1 cellular context compared by ENCODE assay signal in the genomic region with DNA sequence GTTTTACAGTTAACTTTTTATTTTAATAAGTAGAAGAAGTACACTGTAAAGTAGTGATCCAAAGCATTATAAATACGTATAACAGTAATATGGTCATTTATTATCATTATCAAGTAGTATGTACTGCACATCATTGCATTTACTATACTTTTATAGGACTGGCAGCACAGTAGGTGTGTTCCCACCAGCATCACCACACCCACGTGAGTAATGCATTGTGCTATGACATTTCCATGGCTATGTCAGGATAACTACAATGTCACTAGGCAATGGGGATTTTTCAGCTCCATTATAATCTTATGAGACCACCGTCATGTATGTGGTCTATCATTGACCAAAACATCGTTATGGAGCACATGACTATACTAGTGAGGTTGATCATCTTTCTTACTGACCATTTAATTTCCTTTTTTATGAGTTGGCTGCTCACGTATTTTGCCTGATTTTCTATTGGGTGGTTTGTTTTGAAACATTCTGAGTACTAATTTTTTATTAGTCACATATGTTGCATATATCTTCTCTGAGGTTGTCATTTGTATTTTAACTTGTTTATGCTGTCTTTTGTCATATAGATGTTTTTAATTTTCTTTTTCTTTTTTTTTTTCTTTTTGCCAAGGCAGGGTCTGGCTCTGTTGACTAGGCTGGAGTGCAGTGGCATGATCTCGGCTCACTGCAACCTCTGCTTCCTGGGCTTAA.
TF ChIP-seq lines count a peak whose summit lies in the region.

No MANE protein-coding gene starts in this region.

TF ChIP-seq in HCT116, 20 proteins besides CTCF, POLR2A, EP300 and RAD21 (continued from another document):
- no peak for TF ChIP-seq ZBTB33 (IDR thresholded peaks at IDR 0.05; ENCODE audit: extremely low read depth, insufficient replicate concordance, low read length)
- TF ChIP-seq, protein P1, sequence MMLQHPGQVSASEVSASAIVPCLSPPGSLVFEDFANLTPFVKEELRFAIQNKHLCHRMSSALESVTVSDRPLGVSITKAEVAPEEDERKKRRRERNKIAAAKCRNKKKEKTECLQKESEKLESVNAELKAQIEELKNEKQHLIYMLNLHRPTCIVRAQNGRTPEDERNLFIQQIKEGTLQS (IDR thresholded peaks at IDR 0.05): no peak
- no peak for TF ChIP-seq EZH2phosphoT487 (IDR thresholded peaks at IDR 0.05; ENCODE audit: borderline replicate concordance)
- no peak for TF ChIP-seq CBX3 (IDR thresholded peaks at IDR 0.05; ENCODE audit: low read depth)
- no peak for TF ChIP-seq SRF (IDR thresholded peaks at IDR 0.05; ENCODE audit: low read depth)
- TF ChIP-seq, protein P2, sequence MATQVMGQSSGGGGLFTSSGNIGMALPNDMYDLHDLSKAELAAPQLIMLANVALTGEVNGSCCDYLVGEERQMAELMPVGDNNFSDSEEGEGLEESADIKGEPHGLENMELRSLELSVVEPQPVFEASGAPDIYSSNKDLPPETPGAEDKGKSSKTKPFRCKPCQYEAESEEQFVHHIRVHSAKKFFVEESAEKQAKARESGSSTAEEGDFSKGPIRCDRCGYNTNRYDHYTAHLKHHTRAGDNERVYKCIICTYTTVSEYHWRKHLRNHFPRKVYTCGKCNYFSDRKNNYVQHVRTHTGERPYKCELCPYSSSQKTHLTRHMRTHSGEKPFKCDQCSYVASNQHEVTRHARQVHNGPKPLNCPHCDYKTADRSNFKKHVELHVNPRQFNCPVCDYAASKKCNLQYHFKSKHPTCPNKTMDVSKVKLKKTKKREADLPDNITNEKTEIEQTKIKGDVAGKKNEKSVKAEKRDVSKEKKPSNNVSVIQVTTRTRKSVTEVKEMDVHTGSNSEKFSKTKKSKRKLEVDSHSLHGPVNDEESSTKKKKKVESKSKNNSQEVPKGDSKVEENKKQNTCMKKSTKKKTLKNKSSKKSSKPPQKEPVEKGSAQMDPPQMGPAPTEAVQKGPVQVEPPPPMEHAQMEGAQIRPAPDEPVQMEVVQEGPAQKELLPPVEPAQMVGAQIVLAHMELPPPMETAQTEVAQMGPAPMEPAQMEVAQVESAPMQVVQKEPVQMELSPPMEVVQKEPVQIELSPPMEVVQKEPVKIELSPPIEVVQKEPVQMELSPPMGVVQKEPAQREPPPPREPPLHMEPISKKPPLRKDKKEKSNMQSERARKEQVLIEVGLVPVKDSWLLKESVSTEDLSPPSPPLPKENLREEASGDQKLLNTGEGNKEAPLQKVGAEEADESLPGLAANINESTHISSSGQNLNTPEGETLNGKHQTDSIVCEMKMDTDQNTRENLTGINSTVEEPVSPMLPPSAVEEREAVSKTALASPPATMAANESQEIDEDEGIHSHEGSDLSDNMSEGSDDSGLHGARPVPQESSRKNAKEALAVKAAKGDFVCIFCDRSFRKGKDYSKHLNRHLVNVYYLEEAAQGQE (IDR thresholded peaks at IDR 0.05; ENCODE audit: low read depth): no peak
